Comparison of ENCODE assay signal across 20 cellular contexts in genomic region chr10:100334762-100335161, GRCh38. TPM values are rescaled to one million over a fixed set of nuclear protein-coding genes. Genes with fewer than 3 reads are reported as not detected.
A peak's percentile ranks its signal among the peaks of the same experiment; 100 is the strongest.
DNase-seq lines count a peak whose midpoint lies in the region; ATAC-seq, FAIRE-seq and TF ChIP-seq lines count a peak whose summit lies in the region.
"Had no signal": no experiment of that assay in that cellular context is flagged by ENCODE, and none has a peak within 500 bp of the region (broad histone marks: within the 10 kb centered on the region; RNA-seq: fewer than 3 reads in every experiment).

No MANE protein-coding gene starts in this region.

- H3K36me3 ChIP-seq in bronchial epithelial cell (ENCODE audit: control insufficient read depth, insufficient read depth, low read length) (no peaks in the 10 kb centered on the region), left lung (no peaks in the 10 kb centered on the region), trophoblast cell (ENCODE audit: control insufficient read depth in 1 of 2, insufficient read depth in 2 of 2, low read length in 2 of 2) (no peaks in the 10 kb centered on the region)
- H3K36me3 ChIP-seq: HAP-1 had no signal

- intact Hi-C loops in left lung (cut with DNase I) = loop anchor here in 1 of 2 donors (10.0 kb wide), 1 partner anchor 180 kb away; the partner anchor contains the start of gene SEC31B

- H3K27me3 Mint-ChIP-seq in type B pancreatic cell = peaks cover 49% of the 10 kb centered on the region

- FAIRE-seq in bronchial epithelial cell (lab: Jason Lieb, UNC) = peak; percentile 28
- no peak for FAIRE-seq in urothelium cell line (lab: Jason Lieb, UNC)
- FAIRE-seq: D721Med, G401.6, GM12891, GM18507 had no signal

- H3K4me3 ChIP-seq in bronchial epithelial cell (ENCODE audit: low read depth, low read length) = no peak overlapping the region
- no peak overlapping the region for H3K4me3 ChIP-seq in left lung
- H3K4me3 ChIP-seq in trophoblast cell (ENCODE audit: low read depth, low read length) = no peak overlapping the region
- H3K4me3 ChIP-seq: GM23248, HAP-1 had no signal

- no peak overlapping the region for H2AFZ ChIP-seq in trophoblast cell (ENCODE audit: insufficient read depth, low read length, poor library complexity)
- H2AFZ ChIP-seq: GM23248 had no signal

- peaks cover 0 to 19% of the 10 kb centered on the region in 2 donors for H3K4me1 ChIP-seq in left lung
- no peaks in the 10 kb centered on the region for H3K4me1 ChIP-seq in trophoblast cell (ENCODE audit: control insufficient read depth in 1 of 2, insufficient read depth in 2 of 2, low read length in 2 of 2)
- H3K4me1 ChIP-seq: Caco-2, HAP-1 had no signal

- no peak overlapping the region for H3K4ac ChIP-seq in trophoblast cell (ENCODE audit: low read depth, low read length)

- H3K36me3 Mint-ChIP-seq in type B pancreatic cell = no peaks in the 10 kb centered on the region

- no peaks in the 10 kb centered on the region for H3K79me2 ChIP-seq in trophoblast cell (ENCODE audit: control insufficient read depth, insufficient read depth, low read length, poor library complexity)

- H3K4me3 Mint-ChIP-seq in type B pancreatic cell = no peak overlapping the region
- H3K4me3 Mint-ChIP-seq: CD4-positive, alpha-beta T cell had no signal

- H2AK5ac ChIP-seq in trophoblast cell (ENCODE audit: low read length) = no peak overlapping the region

- no peak overlapping the region for H4K12ac ChIP-seq in trophoblast cell (ENCODE audit: low read depth, low read length)

- no peak overlapping the region for H2BK5ac ChIP-seq in trophoblast cell (ENCODE audit: low read depth, low read length, poor library complexity)

- ATAC-seq in left lung (peak; percentile 67), HG03521 (IDR thresholded peaks at IDR 0.05; ENCODE audit: unreplicated experiment) (no peak)

- TF ChIP-seq CTCF in bronchial epithelial cell (IDR thresholded peaks at IDR 0.05; ENCODE audit: insufficient read depth, low read length, severe bottlenecking) (no peak), left lung (IDR thresholded peaks at IDR 0.05) (no peak), type B pancreatic cell (conservative IDR thresholded peaks at IDR 0.05) (no peak)

- peaks cover 15% of the 10 kb centered on the region for H3K27me3 ChIP-seq in bronchial epithelial cell (ENCODE audit: control insufficient read depth, insufficient read depth, low read length)
- peaks cover 0 to 9% of the 10 kb centered on the region in 2 donors for H3K27me3 ChIP-seq in left lung
- no peaks in the 10 kb centered on the region for H3K27me3 ChIP-seq in trophoblast cell (ENCODE audit: insufficient read depth, low read length)

- H3K9me3 Mint-ChIP-seq in type B pancreatic cell = no peaks in the 10 kb centered on the region
- H3K9me3 Mint-ChIP-seq: CD4-positive, alpha-beta T cell had no signal

- H3K27ac Mint-ChIP-seq in type B pancreatic cell = no peak overlapping the region
- H3K27ac Mint-ChIP-seq: CD4-positive, alpha-beta T cell had no signal

- H3K9me3 ChIP-seq in left lung (no peaks in the 10 kb centered on the region), trophoblast cell (ENCODE audit: insufficient read depth, low read depth, low read length) (peaks cover 1% of the 10 kb centered on the region)
- H3K9me3 ChIP-seq: Caco-2, HAP-1 had no signal

- no peak overlapping the region for H3K14ac ChIP-seq in trophoblast cell (ENCODE audit: low read length)

- H3K4me1 Mint-ChIP-seq in type B pancreatic cell (ENCODE audit: unreplicated experiment) = peaks cover under 1% of the 10 kb centered on the region

- no peak overlapping the region for H2BK120ac ChIP-seq in trophoblast cell (ENCODE audit: insufficient read depth, low read length, poor library complexity)

- no peaks in the 10 kb centered on the region for H3K79me1 ChIP-seq in trophoblast cell (ENCODE audit: low read length)

- no peak overlapping the region for H4K91ac ChIP-seq in trophoblast cell (ENCODE audit: low read depth, low read length)

- no peak overlapping the region for H2BK12ac ChIP-seq in trophoblast cell (ENCODE audit: low read length)

- H4K8ac ChIP-seq in trophoblast cell (ENCODE audit: low read depth, low read length) = no peak overlapping the region

- DNase-seq in bronchial epithelial cell (ENCODE audit: low read depth) (no peak), left lung (peak in 1 of 2 donors; percentile 45), trophoblast cell (peak; percentile 88 to 97), type B pancreatic cell (ENCODE audit: extremely low spot score, unreplicated experiment) (no peak), urothelium cell line (ENCODE audit: low spot score) (no peak)
- DNase-seq: Caco-2; CD4-positive, alpha-beta T cell had no signal

- no CpG with 5 or more reads among the region's 9 CpGs for WGBS in trophoblast cell (ENCODE audit: extremely low coverage, insufficient coverage, insufficient read length)

- H3K23ac ChIP-seq in trophoblast cell (ENCODE audit: low read length) = no peak overlapping the region

- no peak overlapping the region for H3K18ac ChIP-seq in trophoblast cell (ENCODE audit: low read length)

- no peak overlapping the region for H3K4me2 ChIP-seq in trophoblast cell (ENCODE audit: low read length)

- H3K9ac ChIP-seq in trophoblast cell (ENCODE audit: low read length) = no peak overlapping the region
- H3K9ac ChIP-seq: GM23248 had no signal

- H3K27ac ChIP-seq in left lung (no peak overlapping the region), trophoblast cell (ENCODE audit: low read depth, low read length) (no peak overlapping the region)
- H3K27ac ChIP-seq: C4-2B, GM23248, HL-60 had no signal

RNA-seq across cellular contexts. Expression of gene PKD2L1, which starts 4.7 kb away (rescaled TPM):
- under 0.01 TPM in 1 of 2 replicates, not detected in the other for total RNA-seq in bronchial epithelial cell
- under 1 TPM in 1 of 2 donors, not detected in 1; 0.37 TPM for total RNA-seq in left lung
- not detected in 2 replicates for polyA plus RNA-seq in trophoblast cell (2013)
- total RNA-seq in type B pancreatic cell (ENCODE audit: low replicate concordance) = 0.26 TPM in 1 of 2 replicates, not detected in the other
- total RNA-seq: A172; Caco-2; CD4-positive, alpha-beta T cell; GM23248; H4; HT1080 had no signal
- polyA plus RNA-seq: BJ, GM23248 had no signal

RNA-seq across cellular contexts. Expression of gene SCD, which starts 12.3 kb away (rescaled TPM):
- total RNA-seq in bronchial epithelial cell = 199 and 298 TPM in 2 replicates
- total RNA-seq in left lung = 100 to 1,000 TPM; 524 to 529 TPM
- polyA plus RNA-seq in trophoblast cell (2013) = 616 and 629 TPM in 2 replicates
- total RNA-seq in type B pancreatic cell (ENCODE audit: low replicate concordance) = 242 and 255 TPM in 2 replicates

RNA-seq across cellular contexts. Expression of gene BLOC1S2, which starts 48.3 kb away (rescaled TPM):
- 107 and 131 TPM in 2 replicates for total RNA-seq in bronchial epithelial cell
- total RNA-seq in left lung = 10 to 100 TPM; 36.7 to 49.2 TPM
- polyA plus RNA-seq in trophoblast cell (2013) = 48.0 and 49.6 TPM in 2 replicates
- 39.5 and 59.3 TPM in 2 replicates for total RNA-seq in type B pancreatic cell (ENCODE audit: low replicate concordance)

Comparison
In these comparisons a context has a peak if more than half of its experiments do, and no peak if none do; other contexts are left out.
1. DNase-seq: peak in trophoblast cell (2 of 2); none in bronchial epithelial cell (single experiment), type B pancreatic cell (single experiment) and urothelium cell line (single experiment).